1 cellular context compared by ENCODE assay signal in the genomic region with DNA sequence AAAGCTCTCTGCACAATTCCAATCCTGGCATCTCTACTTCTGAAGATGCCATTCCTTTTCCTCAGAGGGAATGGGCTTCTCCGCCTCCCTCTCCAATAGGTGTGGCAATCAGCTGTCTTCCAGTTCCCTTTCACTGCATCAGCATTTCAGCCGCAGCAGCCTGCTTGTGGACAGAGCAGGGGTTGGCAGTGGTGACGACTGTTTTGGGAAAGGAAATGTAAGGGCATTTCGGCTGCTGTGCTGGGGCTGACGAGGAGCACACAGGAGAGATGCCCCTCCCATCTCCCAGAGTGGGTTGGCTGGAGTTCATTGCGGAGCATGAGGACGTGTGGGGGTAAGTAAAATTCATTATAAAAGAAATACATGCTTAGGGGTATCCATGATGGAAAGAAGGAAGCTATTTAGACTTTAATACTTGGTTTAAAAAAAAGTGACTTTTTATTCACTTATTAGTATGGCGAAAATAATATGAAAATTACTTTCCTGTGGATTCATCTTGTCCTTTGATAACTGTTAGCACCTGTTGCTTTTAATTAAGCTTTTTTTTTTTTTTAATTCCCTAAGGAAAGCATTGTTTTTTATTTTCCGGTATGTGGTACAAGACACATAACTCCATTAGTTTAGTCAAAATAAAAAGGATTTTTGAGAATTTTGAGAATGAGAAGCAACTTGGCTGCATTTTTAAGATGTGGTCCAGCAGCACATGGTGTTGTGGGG.
TF ChIP-seq lines count a peak whose summit lies in the region.

A gene with protein sequence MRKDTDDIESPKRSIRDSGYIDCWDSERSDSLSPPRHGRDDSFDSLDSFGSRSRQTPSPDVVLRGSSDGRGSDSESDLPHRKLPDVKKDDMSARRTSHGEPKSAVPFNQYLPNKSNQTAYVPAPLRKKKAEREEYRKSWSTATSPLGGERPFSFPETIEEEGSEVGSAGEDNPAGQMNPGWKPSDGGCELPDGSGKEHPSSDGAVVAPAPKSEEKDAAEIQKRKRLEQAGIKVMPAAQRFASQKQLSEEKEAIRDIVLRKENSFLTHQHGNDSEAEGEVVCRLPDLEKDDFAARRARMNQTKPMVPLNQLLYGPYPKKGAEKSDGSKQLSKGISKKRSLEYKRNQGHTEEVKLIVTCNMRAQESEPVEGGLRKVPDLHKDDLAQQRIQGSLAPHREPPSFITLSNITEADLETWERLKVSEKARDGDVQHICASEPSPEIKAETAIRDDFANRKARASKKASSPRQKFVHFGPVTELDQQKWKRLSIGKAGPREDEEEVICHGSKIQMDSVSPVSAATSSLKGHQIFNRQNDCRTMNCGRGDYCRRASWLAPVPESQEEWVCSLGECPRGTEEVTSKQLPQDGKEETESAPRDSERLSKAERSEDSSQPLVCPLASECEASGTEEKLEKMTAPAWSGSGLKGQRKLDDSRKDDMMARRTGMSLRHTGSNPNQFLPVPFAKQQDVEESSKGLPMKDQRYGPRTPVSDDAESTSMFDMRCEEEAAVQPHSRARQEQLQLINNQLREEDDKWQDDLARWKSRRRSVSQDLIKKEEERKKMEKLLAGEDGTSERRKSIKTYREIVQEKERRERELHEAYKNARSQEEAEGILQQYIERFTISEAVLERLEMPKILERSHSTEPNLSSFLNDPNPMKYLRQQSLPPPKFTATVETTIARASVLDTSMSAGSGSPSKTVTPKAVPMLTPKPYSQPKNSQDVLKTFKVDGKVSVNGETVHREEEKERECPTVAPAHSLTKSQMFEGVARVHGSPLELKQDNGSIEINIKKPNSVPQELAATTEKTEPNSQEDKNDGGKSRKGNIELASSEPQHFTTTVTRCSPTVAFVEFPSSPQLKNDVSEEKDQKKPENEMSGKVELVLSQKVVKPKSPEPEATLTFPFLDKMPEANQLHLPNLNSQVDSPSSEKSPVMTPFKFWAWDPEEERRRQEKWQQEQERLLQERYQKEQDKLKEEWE (N-terminal part only) (plus strand): TSS at position 141 of the 717 bp plus-strand sequence. CDS start 67,839 bp downstream, outside the sequence.

TF ChIP-seq in HEK293, 187 proteins besides CTCF, POLR2A, EP300 and RAD21 (continued from another document):
- TF ChIP-seq ZNF692 (tag by site-specific recombination; IDR thresholded peaks at IDR 0.05): no peak
- TF ChIP-seq, protein P1, sequence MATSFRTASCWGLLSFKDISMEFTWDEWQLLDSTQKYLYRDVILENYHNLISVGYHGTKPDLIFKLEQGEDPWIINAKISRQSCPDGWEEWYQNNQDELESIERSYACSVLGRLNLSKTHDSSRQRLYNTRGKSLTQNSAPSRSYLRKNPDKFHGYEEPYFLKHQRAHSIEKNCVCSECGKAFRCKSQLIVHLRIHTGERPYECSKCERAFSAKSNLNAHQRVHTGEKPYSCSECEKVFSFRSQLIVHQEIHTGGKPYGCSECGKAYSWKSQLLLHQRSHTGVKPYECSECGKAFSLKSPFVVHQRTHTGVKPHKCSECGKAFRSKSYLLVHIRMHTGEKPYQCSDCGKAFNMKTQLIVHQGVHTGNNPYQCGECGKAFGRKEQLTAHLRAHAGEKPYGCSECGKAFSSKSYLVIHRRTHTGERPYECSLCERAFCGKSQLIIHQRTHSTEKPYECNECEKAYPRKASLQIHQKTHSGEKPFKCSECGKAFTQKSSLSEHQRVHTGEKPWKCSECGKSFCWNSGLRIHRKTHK (tag by site-specific recombination; IDR thresholded peaks at IDR 0.05): no peak
- TF ChIP-seq, protein P2, sequence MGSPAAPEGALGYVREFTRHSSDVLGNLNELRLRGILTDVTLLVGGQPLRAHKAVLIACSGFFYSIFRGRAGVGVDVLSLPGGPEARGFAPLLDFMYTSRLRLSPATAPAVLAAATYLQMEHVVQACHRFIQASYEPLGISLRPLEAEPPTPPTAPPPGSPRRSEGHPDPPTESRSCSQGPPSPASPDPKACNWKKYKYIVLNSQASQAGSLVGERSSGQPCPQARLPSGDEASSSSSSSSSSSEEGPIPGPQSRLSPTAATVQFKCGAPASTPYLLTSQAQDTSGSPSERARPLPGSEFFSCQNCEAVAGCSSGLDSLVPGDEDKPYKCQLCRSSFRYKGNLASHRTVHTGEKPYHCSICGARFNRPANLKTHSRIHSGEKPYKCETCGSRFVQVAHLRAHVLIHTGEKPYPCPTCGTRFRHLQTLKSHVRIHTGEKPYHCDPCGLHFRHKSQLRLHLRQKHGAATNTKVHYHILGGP (tag by site-specific recombination; IDR thresholded peaks at IDR 0.05): no peak
- TF ChIP-seq KLF7 (tag by site-specific recombination; IDR thresholded peaks at IDR 0.05; ENCODE audit: borderline replicate concordance): no peak
- TF ChIP-seq ZFP69B (tag by site-specific recombination; IDR thresholded peaks at IDR 0.05): no peak
- no peak for TF ChIP-seq PRDM2 (tag by site-specific recombination; IDR thresholded peaks at IDR 0.05; ENCODE audit: borderline replicate concordance)
- TF ChIP-seq ZBTB17 (tag by site-specific recombination; IDR thresholded peaks at IDR 0.05): peak; percentile 51
- peak; percentile 92 for TF ChIP-seq SCRT2 (tag by site-specific recombination; IDR thresholded peaks at IDR 0.05)
- TF ChIP-seq, protein P3, sequence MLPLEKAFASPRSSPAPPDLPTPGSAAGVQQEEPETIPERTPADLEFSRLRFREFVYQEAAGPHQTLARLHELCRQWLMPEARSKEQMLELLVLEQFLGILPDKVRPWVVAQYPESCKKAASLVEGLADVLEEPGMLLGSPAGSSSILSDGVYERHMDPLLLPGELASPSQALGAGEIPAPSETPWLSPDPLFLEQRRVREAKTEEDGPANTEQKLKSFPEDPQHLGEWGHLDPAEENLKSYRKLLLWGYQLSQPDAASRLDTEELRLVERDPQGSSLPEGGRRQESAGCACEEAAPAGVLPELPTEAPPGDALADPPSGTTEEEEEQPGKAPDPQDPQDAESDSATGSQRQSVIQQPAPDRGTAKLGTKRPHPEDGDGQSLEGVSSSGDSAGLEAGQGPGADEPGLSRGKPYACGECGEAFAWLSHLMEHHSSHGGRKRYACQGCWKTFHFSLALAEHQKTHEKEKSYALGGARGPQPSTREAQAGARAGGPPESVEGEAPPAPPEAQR (tag by site-specific recombination; IDR thresholded peaks at IDR 0.05): no peak
- TF ChIP-seq ZNF549 (tag by site-specific recombination; IDR thresholded peaks at IDR 0.05): no peak
- peak; percentile 38; the same call in 1 of the 2 replicates for TF ChIP-seq KLF9 (tag by site-specific recombination; IDR thresholded peaks at IDR 0.05; ENCODE audit: low read depth)
- TF ChIP-seq IKZF3 (tag by site-specific recombination; IDR thresholded peaks at IDR 0.05): 0 out of 2 replicates have a peak, but pooled peaks have one; percentile 11
- TF ChIP-seq ZNF521 (tag by site-specific recombination; IDR thresholded peaks at IDR 0.05): no peak
- peak; percentile 93 for TF ChIP-seq ZNF660 (tag by site-specific recombination; IDR thresholded peaks at IDR 0.05)
- TF ChIP-seq, protein P4, sequence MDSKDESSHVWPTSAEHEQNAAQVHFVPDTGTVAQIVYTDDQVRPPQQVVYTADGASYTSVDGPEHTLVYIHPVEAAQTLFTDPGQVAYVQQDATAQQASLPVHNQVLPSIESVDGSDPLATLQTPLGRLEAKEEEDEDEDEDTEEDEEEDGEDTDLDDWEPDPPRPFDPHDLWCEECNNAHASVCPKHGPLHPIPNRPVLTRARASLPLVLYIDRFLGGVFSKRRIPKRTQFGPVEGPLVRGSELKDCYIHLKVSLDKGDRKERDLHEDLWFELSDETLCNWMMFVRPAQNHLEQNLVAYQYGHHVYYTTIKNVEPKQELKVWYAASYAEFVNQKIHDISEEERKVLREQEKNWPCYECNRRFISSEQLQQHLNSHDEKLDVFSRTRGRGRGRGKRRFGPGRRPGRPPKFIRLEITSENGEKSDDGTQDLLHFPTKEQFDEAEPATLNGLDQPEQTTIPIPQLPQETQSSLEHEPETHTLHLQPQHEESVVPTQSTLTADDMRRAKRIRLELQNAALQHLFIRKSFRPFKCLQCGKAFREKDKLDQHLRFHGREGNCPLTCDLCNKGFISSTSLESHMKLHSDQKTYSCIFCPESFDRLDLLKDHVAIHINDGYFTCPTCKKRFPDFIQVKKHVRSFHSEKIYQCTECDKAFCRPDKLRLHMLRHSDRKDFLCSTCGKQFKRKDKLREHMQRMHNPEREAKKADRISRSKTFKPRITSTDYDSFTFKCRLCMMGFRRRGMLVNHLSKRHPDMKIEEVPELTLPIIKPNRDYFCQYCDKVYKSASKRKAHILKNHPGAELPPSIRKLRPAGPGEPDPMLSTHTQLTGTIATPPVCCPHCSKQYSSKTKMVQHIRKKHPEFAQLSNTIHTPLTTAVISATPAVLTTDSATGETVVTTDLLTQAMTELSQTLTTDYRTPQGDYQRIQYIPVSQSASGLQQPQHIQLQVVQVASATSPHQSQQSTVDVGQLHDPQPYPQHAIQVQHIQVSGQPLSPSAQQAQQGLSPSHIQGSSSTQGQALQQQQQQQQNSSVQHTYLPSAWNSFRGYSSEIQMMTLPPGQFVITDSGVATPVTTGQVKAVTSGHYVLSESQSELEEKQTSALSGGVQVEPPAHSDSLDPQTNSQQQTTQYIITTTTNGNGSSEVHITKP (tag by site-specific recombination; IDR thresholded peaks at IDR 0.05): peak; percentile 85
- TF ChIP-seq, protein P5, sequence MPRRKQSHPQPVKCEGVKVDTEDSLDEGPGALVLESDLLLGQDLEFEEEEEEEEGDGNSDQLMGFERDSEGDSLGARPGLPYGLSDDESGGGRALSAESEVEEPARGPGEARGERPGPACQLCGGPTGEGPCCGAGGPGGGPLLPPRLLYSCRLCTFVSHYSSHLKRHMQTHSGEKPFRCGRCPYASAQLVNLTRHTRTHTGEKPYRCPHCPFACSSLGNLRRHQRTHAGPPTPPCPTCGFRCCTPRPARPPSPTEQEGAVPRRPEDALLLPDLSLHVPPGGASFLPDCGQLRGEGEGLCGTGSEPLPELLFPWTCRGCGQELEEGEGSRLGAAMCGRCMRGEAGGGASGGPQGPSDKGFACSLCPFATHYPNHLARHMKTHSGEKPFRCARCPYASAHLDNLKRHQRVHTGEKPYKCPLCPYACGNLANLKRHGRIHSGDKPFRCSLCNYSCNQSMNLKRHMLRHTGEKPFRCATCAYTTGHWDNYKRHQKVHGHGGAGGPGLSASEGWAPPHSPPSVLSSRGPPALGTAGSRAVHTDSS (tag by site-specific recombination; IDR thresholded peaks at IDR 0.05): no peak
